Comparison of ENCODE assay signal across 8 cellular contexts in the genomic region with DNA sequence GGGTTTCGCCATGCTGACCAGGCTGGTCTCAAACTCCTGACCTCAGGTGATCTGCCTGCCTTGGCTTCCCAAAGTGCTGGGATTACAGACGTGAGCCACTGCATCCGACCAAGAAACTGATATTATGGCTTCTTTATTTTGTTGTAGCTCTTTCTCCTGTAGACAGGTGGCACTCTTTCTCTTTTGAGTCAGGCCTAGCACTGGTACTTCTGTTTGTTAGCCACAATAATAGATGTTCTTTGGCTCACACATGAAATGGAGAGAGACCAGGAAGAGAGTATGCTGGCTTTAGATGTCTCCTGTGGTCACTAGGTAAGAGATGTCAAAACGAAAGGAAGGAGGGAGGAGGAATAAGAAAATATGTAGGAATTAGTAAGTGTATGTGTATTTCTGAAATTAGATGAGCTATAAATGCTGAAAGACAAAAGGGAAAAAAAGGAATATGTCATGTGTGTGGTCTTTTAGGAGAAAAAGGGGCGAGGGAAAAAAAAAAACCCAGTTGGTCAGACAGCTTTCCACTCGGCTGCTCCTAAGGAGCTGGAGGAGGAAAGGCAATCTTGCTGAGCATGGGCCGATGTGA.
DNase-seq lines count a peak whose midpoint lies in the region; ATAC-seq, FAIRE-seq and TF ChIP-seq lines count a peak whose summit lies in the region.

No MANE protein-coding gene starts in this region.

- no peak overlapping the region for H3K27ac ChIP-seq in body of pancreas

- DNase-seq in AG09319 (ENCODE audit: extremely low read depth, low read depth) = no peak
- DNase-seq in GM18507 (ENCODE audit: extremely low spot score, insufficient read length, low read depth) = no peak
- DNase-seq in NCI-H526 treated with DMSO at 0.1 percent for 48 hours (lab: John Stamatoyannopoulos, UW) = peak; percentile 12
- no peak for DNase-seq in body of pancreas
- DNase-seq in left kidney (ENCODE audit: low read depth, low spot score) = peak; percentile 67
- DNase-seq in GOT3 (lab: John Stamatoyannopoulos, UW) = no peak

- H3K27me3 ChIP-seq in body of pancreas = no peaks in the 10 kb centered on the region

- no peak overlapping the region for H3K4me3 ChIP-seq in body of pancreas

- H3K36me3 ChIP-seq in body of pancreas (replicated peaks in 1 of 2; ENCODE audit: insufficient read depth in 1 of 2, low read depth in 2 of 2) = peaks cover 5 to 17% of the 10 kb centered on the region in 2 donors

- intact Hi-C loops in body of pancreas (cut with DNase I) = no loop called here

- H3K4me1 ChIP-seq in body of pancreas = peaks cover 9% of the 10 kb centered on the region

- peak; percentile 64 for FAIRE-seq in GM18507 (lab: Jason Lieb, UNC)

- ATAC-seq in body of pancreas (peak; percentile 59), HG02870 (IDR thresholded peaks at IDR 0.05; ENCODE audit: unreplicated experiment) (no peak), HG03196 (IDR thresholded peaks at IDR 0.05; ENCODE audit: unreplicated experiment) (no peak)

- TF ChIP-seq CTCF in AG09319 (IDR thresholded peaks at IDR 0.05; ENCODE audit: low read depth, low read length) (peak; percentile 53), body of pancreas (IDR thresholded peaks at IDR 0.05) (peak in 6 of 7 experiments; percentile 25 to 56 (median 50))

- no peak for TF ChIP-seq POLR2A in body of pancreas (IDR thresholded peaks at IDR 0.05)

- 67 to 80% methylated on average over 7 of the region's 7 CpGs for WGBS in body of pancreas, 2 donors

- H3K9me3 ChIP-seq in body of pancreas = no peaks in the 10 kb centered on the region

Comparison
In these comparisons a context has a peak if more than half of its experiments do, and no peak if none do; other contexts are left out.
1. DNase-seq: peak in NCI-H526 treated with DMSO at 0.1 percent for 48 hours (single experiment) and left kidney (single experiment); none in AG09319 (single experiment), GM18507 (single experiment), body of pancreas (0 of 4) and GOT3 (single experiment).